ENCODE assay signal across 10 cellular contexts in genomic region chr1:68173283-68174172, GRCh38. TPM values are rescaled to one million over a fixed set of nuclear protein-coding genes. Genes with fewer than 3 reads are reported as not detected.
DNase-seq lines count a peak whose midpoint lies in the region; ATAC-seq, FAIRE-seq and TF ChIP-seq lines count a peak whose summit lies in the region.
"Had no signal": no experiment of that assay in that cellular context is flagged by ENCODE, and none has a peak within 500 bp of the region (broad histone marks: within the 10 kb centered on the region; RNA-seq: fewer than 3 reads in every experiment).

No MANE protein-coding gene starts in this region.

- no peak for TF ChIP-seq CTCF in AG10803 (conservative IDR thresholded peaks at IDR 0.05; ENCODE audit: low read length)
- no peak for TF ChIP-seq CTCF in endothelial cell of umbilical vein (IDR thresholded peaks at IDR 0.05; ENCODE audit: extremely low read depth in 1 of 2, insufficient read depth in 1 of 2, low read depth in 1 of 2, low read length in 2 of 2)
- no peak for TF ChIP-seq CTCF in nephron progenitor cell (IDR thresholded peaks at IDR 0.05)

- peak overlapping the region; percentile 90 for H3K4me2 ChIP-seq in endothelial cell of umbilical vein (ENCODE audit: insufficient read depth, low read length)
- H3K4me2 ChIP-seq: BLaER1 treated with 17β-estradiol and CSF1 and Interleukin-3, amounts not matched to agents 10 nM and 100 nM had no signal

- H4K20me1 ChIP-seq in endothelial cell of umbilical vein (replicated peaks; ENCODE audit: control insufficient read depth, extremely low read depth, insufficient read depth, low read length): no peaks in the 10 kb centered on the region
- H4K20me1 ChIP-seq: BLaER1 treated with 17β-estradiol and CSF1 and Interleukin-3, amounts not matched to agents 10 nM and 100 nM had no signal

- dilution Hi-C loops in endothelial cell of umbilical vein (cut with MboI; ENCODE audit: extremely low pct_ligation_motif_present, low sequenced_read_pairs): no loop called here

- FAIRE-seq in endothelial cell of umbilical vein (lab: Jason Lieb, UNC): peak; percentile 74

- intact Hi-C loops in endothelial cell of umbilical vein (cut with micrococcal nuclease): loop anchor here (1.0 to 10.0 kb wide), 8 partner anchors 34 to 449 kb away; partner anchors contain the start of gene WLS

- peaks cover 55% of the 10 kb centered on the region for H3K36me3 Mint-ChIP-seq in nephron progenitor cell (ENCODE audit: low read depth)

- no TSS peak for BruUV-seq in endothelial cell of umbilical vein (replicated peaks; lab: Mats Ljungman, UMichigan)

- H3K4me3 ChIP-seq in AG10803 (ENCODE audit: low read length) (peak overlapping the region; percentile 35), endothelial cell of umbilical vein (replicated peaks in 1 of 3; ENCODE audit: insufficient read depth in 1 of 3, low read depth in 1 of 3, low read length in 3 of 3) (peak overlapping the region in 1 of 3 experiments; percentile 41)
- H3K4me3 ChIP-seq: BLaER1 treated with 17β-estradiol and CSF1 and Interleukin-3, amounts not matched to agents 10 nM and 100 nM had no signal

- ATAC-seq in HG02938 (IDR thresholded peaks at IDR 0.05; ENCODE audit: unreplicated experiment) (no peak), GM19452 (IDR thresholded peaks at IDR 0.05; ENCODE audit: unreplicated experiment) (no peak)

- H3K9me3 ChIP-seq in endothelial cell of umbilical vein (replicated peaks; ENCODE audit: control insufficient read depth, insufficient read depth, low read length): no peaks in the 10 kb centered on the region

- CTCF ChIA-PET in endothelial cell of umbilical vein (lab: Charles Lee): interaction anchor here (0.9 to 4.7 kb wide), 16 partner anchors 12 to 172 kb away, joined by 3 to 40 read pairs (median 6); partner anchors contain the start of gene WLS

- H3K27me3 Mint-ChIP-seq in nephron progenitor cell (ENCODE audit: low read depth, poor library complexity): peaks cover 2% of the 10 kb centered on the region
- H3K27me3 Mint-ChIP-seq: central memory CD8-positive, alpha-beta T cell had no signal

- peak; percentile 24 for DNase-seq in AG10803 (ENCODE audit: low read depth)
- DNase-seq in NCI-H510A treated with DMSO at 0.1 percent for 48 hours (lab: John Stamatoyannopoulos, UW): peak; percentile 90
- DNase-seq in endothelial cell of umbilical vein (ENCODE audit: low read depth, low spot score): peak; percentile 85
- no peak for DNase-seq in nephron progenitor cell
- DNase-seq in Kasumi-1 (lab: John Stamatoyannopoulos, UW): no peak
- DNase-seq in stimulated activated CD4-positive, alpha-beta T cell treated with anti-CD3 and anti-CD28 coated beads, Interleukin-2, amount 100 ng/mL, for 24 hours: no peak

- H3K27ac Mint-ChIP-seq in nephron progenitor cell: peak overlapping the region; percentile 96

- no peak overlapping the region for H2AFZ ChIP-seq in endothelial cell of umbilical vein (ENCODE audit: low read depth, low read length)

- no peaks in the 10 kb centered on the region for H3K9me1 ChIP-seq in endothelial cell of umbilical vein (replicated peaks; ENCODE audit: control insufficient read depth, extremely low read depth, insufficient read depth, low read length)

- H3K79me2 ChIP-seq in endothelial cell of umbilical vein (ENCODE audit: control insufficient read depth, insufficient read depth, low read length): peaks cover 11% of the 10 kb centered on the region

- no peaks in the 10 kb centered on the region for H3K27me3 ChIP-seq in endothelial cell of umbilical vein (ENCODE audit: control insufficient read depth in 2 of 2, insufficient read depth in 2 of 2, low read length in 2 of 2)
- H3K27me3 ChIP-seq: BLaER1 treated with 17β-estradiol and CSF1 and Interleukin-3, amounts not matched to agents 10 nM and 100 nM had no signal

- H3K4me1 Mint-ChIP-seq in nephron progenitor cell: peaks cover 39% of the 10 kb centered on the region
- H3K4me1 Mint-ChIP-seq: central memory CD8-positive, alpha-beta T cell had no signal

- no peak for TF ChIP-seq POLR2A in endothelial cell of umbilical vein (IDR thresholded peaks at IDR 0.05; ENCODE audit: low read depth, low read length)

- H3K4me3 Mint-ChIP-seq in nephron progenitor cell: peak overlapping the region; percentile 14
- H3K4me3 Mint-ChIP-seq: central memory CD8-positive, alpha-beta T cell had no signal

- H3K36me3 ChIP-seq in endothelial cell of umbilical vein (ENCODE audit: control insufficient read depth in 2 of 2, extremely low read depth in 1 of 2, insufficient read depth in 2 of 2, low read length in 2 of 2): no peaks in the 10 kb centered on the region
- H3K36me3 ChIP-seq: BLaER1 treated with 17β-estradiol and CSF1 and Interleukin-3, amounts not matched to agents 10 nM and 100 nM had no signal

- peak overlapping the region; percentile 80 for H3K9ac ChIP-seq in endothelial cell of umbilical vein (replicated peaks; ENCODE audit: extremely low read depth, insufficient read depth, low read length)
- H3K9ac ChIP-seq: BLaER1 treated with 17β-estradiol and CSF1 and Interleukin-3, amounts not matched to agents 10 nM and 100 nM had no signal

- POLR2A ChIA-PET in endothelial cell of umbilical vein (lab: Charles Lee): interaction anchor here (0.6 to 4.0 kb wide), 7 partner anchors 34 to 483 kb away, joined by 3 to 83 read pairs (median 3); partner anchors contain the start of gene WLS

- H3K27ac ChIP-seq in endothelial cell of umbilical vein (ENCODE audit: insufficient read depth, low read depth, low read length): peak overlapping the region; percentile 93
- H3K27ac ChIP-seq: BLaER1 treated with 17β-estradiol and CSF1 and Interleukin-3, amounts not matched to agents 10 nM and 100 nM had no signal

- H3K9me3 Mint-ChIP-seq in nephron progenitor cell: peaks cover 13% of the 10 kb centered on the region

- H3K4me1 ChIP-seq in endothelial cell of umbilical vein (ENCODE audit: control insufficient read depth, extremely low read depth, insufficient read depth, low read length): peaks cover 60% of the 10 kb centered on the region
- H3K4me1 ChIP-seq: BLaER1 treated with 17β-estradiol and CSF1 and Interleukin-3, amounts not matched to agents 10 nM and 100 nM had no signal

TF ChIP-seq in endothelial cell of umbilical vein, 7 proteins besides CTCF, POLR2A, EP300 and RAD21:
- TF ChIP-seq GATA2 (IDR thresholded peaks at IDR 0.05; ENCODE audit: insufficient read depth, insufficient read length, low read depth, low read length) (no peak), EZH2 (IDR thresholded peaks at IDR 0.05; ENCODE audit: borderline replicate concordance, low read depth, low read length, severe bottlenecking) (no peak), POLR2AphosphoS5 (IDR thresholded peaks at IDR 0.05; ENCODE audit: insufficient read depth, low read depth, low read length) (peak; percentile 50), MAX (IDR thresholded peaks at IDR 0.05; ENCODE audit: insufficient read depth, insufficient read length) (no peak), MYC (IDR thresholded peaks at IDR 0.05; ENCODE audit: low read depth, low read length) (no peak), JUN (IDR thresholded peaks at IDR 0.05; ENCODE audit: borderline replicate concordance, insufficient read depth, insufficient read length, low read depth) (peak; percentile 29), FOS (IDR thresholded peaks at IDR 0.05; ENCODE audit: borderline replicate concordance, insufficient read depth, low read length) (peak; percentile 14)

RNA-seq across cellular contexts. Expression of gene WLS, which starts 58.8 kb away (rescaled TPM):
- 163 and 199 TPM in 2 replicates for total RNA-seq in endothelial cell of umbilical vein
- 121 and 122 TPM in 2 replicates for polyA plus RNA-seq in endothelial cell of umbilical vein
- polyA plus RNA-seq in endothelial cell of umbilical vein (2011; cell fraction: cytosol; rRNA removed): 113 and 126 TPM in 2 replicates
- 190 and 208 TPM in 2 replicates for polyA plus RNA-seq in endothelial cell of umbilical vein (2011; cell fraction: nucleus; rRNA removed)
- 109 and 154 TPM in 2 replicates for polyA plus RNA-seq in endothelial cell of umbilical vein (2012)
- 342 and 361 TPM in 2 replicates for polyA minus RNA-seq in endothelial cell of umbilical vein
- polyA minus RNA-seq in endothelial cell of umbilical vein (2011; cell fraction: cytosol; rRNA and poly(A)+ RNA removed): 20.7 TPM
- 274 and 359 TPM in 2 replicates for polyA minus RNA-seq in endothelial cell of umbilical vein (2011; cell fraction: nucleus; rRNA and poly(A)+ RNA removed)

Comparison
In these comparisons a context has a peak if more than half of its experiments do, and no peak if none do; other contexts are left out.
1. DNase-seq: peak in AG10803 (single experiment), NCI-H510A treated with DMSO at 0.1 percent for 48 hours (single experiment) and endothelial cell of umbilical vein (single experiment); none in nephron progenitor cell (single experiment), Kasumi-1 (0 of 2) and stimulated activated CD4-positive, alpha-beta T cell treated with anti-CD3 and anti-CD28 coated beads, Interleukin-2, amount 100 ng/mL, for 24 hours (0 of 2).